17 cellular contexts compared by ENCODE assay signal in genomic region chr15:28957606-28958498, GRCh38.
A peak's percentile ranks its signal among the peaks of the same experiment; 100 is the strongest.
DNase-seq lines count a peak whose midpoint lies in the region; ATAC-seq lines count a peak whose summit lies in the region.
"Had no signal": no experiment of that assay in that cellular context is flagged by ENCODE, and none has a peak within 500 bp of the region (broad histone marks: within the 10 kb centered on the region; RNA-seq: fewer than 3 reads in every experiment).

No MANE protein-coding gene starts in this region.

- WGBS in right cardiac atrium, result 88% methylated on average over 18 of the region's 18 CpGs
- WGBS in aorta, 2 donors, result 89 to 90% methylated on average over 18 of the region's 18 CpGs

- H3K4me1 Mint-ChIP-seq in activated T-helper 17 cell treated with anti-CD3 and anti-CD28 coated beads, Interleukin-2, amount 50 U/mL, for 72 hours, result peaks cover 20% of the 10 kb centered on the region
- peaks cover 10 to 79% (median 70%) of the 10 kb centered on the region in 7 donors for H3K4me1 Mint-ChIP-seq in naive thymus-derived CD4-positive, alpha-beta T cell
- H3K4me1 Mint-ChIP-seq: IgD-negative memory B cell had no signal

- peaks cover 0 to 6% (median 0%) of the 10 kb centered on the region in 3 experiments for H3K36me3 ChIP-seq in naive thymus-derived CD4-positive, alpha-beta T cell (ENCODE audit: control insufficient read depth in 2 of 3, insufficient read depth in 3 of 3, low read length in 3 of 3)
- H3K36me3 ChIP-seq in aorta (ENCODE audit: control insufficient read depth in 1 of 2, insufficient read depth in 2 of 2, low read length in 1 of 2), result no peaks in the 10 kb centered on the region

- H3K9me3 ChIP-seq in right cardiac atrium (ENCODE audit: control insufficient read depth, low read length) (no peaks in the 10 kb centered on the region), aorta (ENCODE audit: control insufficient read depth, low read length) (no peaks in the 10 kb centered on the region)
- H3K9me3 ChIP-seq in naive thymus-derived CD4-positive, alpha-beta T cell (ENCODE audit: control insufficient read depth in 2 of 3, low read length in 3 of 3), result no peaks in the 10 kb centered on the region
- H3K9me3 ChIP-seq: A549 had no signal

- H3K27ac Mint-ChIP-seq in activated T-helper 17 cell treated with anti-CD3 and anti-CD28 coated beads, Interleukin-2, amount 50 U/mL, for 72 hours, result peak overlapping the region; percentile 13
- peak overlapping the region in 7 of 9 donors; percentile 43 to 85 (median 72) for H3K27ac Mint-ChIP-seq in naive thymus-derived CD4-positive, alpha-beta T cell

- no peaks in the 10 kb centered on the region for H3K36me3 Mint-ChIP-seq in activated T-helper 17 cell treated with anti-CD3 and anti-CD28 coated beads, Interleukin-2, amount 50 U/mL, for 72 hours (ENCODE audit: low read depth)
- peaks cover 0 to 17% (median 6%) of the 10 kb centered on the region in 5 donors for H3K36me3 Mint-ChIP-seq in naive thymus-derived CD4-positive, alpha-beta T cell
- H3K36me3 Mint-ChIP-seq: IgD-negative memory B cell had no signal

- H3K27me3 ChIP-seq in right cardiac atrium (ENCODE audit: control insufficient read depth, insufficient read depth), result no peaks in the 10 kb centered on the region
- H3K27me3 ChIP-seq in naive thymus-derived CD4-positive, alpha-beta T cell (ENCODE audit: control insufficient read depth in 2 of 2, insufficient read depth in 2 of 2, low read length in 2 of 2), result no peaks in the 10 kb centered on the region
- H3K27me3 ChIP-seq in aorta (ENCODE audit: control insufficient read depth in 1 of 2, insufficient read depth in 2 of 2, low read length in 1 of 2), result no peaks in the 10 kb centered on the region

- H3K4me3 Mint-ChIP-seq in activated T-helper 17 cell treated with anti-CD3 and anti-CD28 coated beads, Interleukin-2, amount 50 U/mL, for 72 hours, result no peak overlapping the region
- peak overlapping the region in 1 of 10 donors; percentile 25 for H3K4me3 Mint-ChIP-seq in naive thymus-derived CD4-positive, alpha-beta T cell
- H3K4me3 Mint-ChIP-seq: IgD-negative memory B cell had no signal

- no peak overlapping the region for H3K27ac ChIP-seq in right cardiac atrium (ENCODE audit: low read length)
- H3K27ac ChIP-seq in naive thymus-derived CD4-positive, alpha-beta T cell (ENCODE audit: low read depth, low read length), result no peak overlapping the region
- no peak overlapping the region for H3K27ac ChIP-seq in aorta (ENCODE audit: low read depth in 1 of 2, low read length in 2 of 2)
- H3K27ac ChIP-seq: A549, GM23248, PC-9 had no signal

- ATAC-seq in right cardiac atrium, result no peak
- no peak for ATAC-seq in activated T-helper 17 cell treated with anti-CD3 and anti-CD28 coated beads, Interleukin-2, amount 50 U/mL, for 72 hours (replicated peaks)
- ATAC-seq in naive thymus-derived CD4-positive, alpha-beta T cell, result no peak
- no peak for ATAC-seq in aorta (ENCODE audit: low FRiP score)
- ATAC-seq in GM21360 (IDR thresholded peaks at IDR 0.05; ENCODE audit: unreplicated experiment), result no peak
- ATAC-seq: A549, HCT116 had no signal

- no peaks in the 10 kb centered on the region for H3K27me3 Mint-ChIP-seq in activated T-helper 17 cell treated with anti-CD3 and anti-CD28 coated beads, Interleukin-2, amount 50 U/mL, for 72 hours
- no peaks in the 10 kb centered on the region for H3K27me3 Mint-ChIP-seq in naive thymus-derived CD4-positive, alpha-beta T cell

- CTCF ChIA-PET in naive thymus-derived CD4-positive, alpha-beta T cell (lab: Charles Lee), result no interaction called here

- H3K9me3 Mint-ChIP-seq in activated T-helper 17 cell treated with anti-CD3 and anti-CD28 coated beads, Interleukin-2, amount 50 U/mL, for 72 hours, result no peaks in the 10 kb centered on the region
- peaks cover 0 to 2% (median 0%) of the 10 kb centered on the region in 11 donors for H3K9me3 Mint-ChIP-seq in naive thymus-derived CD4-positive, alpha-beta T cell

- peak; percentile 39 for DNase-seq in cardiac septum (ENCODE audit: low spot score)
- no peak for DNase-seq in right cardiac atrium
- DNase-seq in naive thymus-derived CD4-positive, alpha-beta T cell, result no peak
- DNase-seq in aorta, result peak; percentile 24 to 62
- no peak for DNase-seq in NCI-H2107 treated with DMSO at 0.1 percent for 48 hours (lab: John Stamatoyannopoulos, UW; ENCODE audit: unreplicated experiment)
- no peak for DNase-seq in GDM1 (lab: John Stamatoyannopoulos, UW)
- DNase-seq: DMS79, GM23248, NCI-H1092, NCI-H1694 treated with DMSO at 0.1 percent for 48 hours, NCI-H446, PC-9 had no signal

- intact Hi-C loops in cardiac septum (cut with DNase I), result no loop called here
- intact Hi-C loops in right cardiac atrium (cut with DNase I), result no loop called here
- intact Hi-C loops in naive thymus-derived CD4-positive, alpha-beta T cell (cut with micrococcal nuclease), result no loop called here
- intact Hi-C loops in aorta (cut with DNase I), result no loop called here

- POLR2A ChIA-PET in naive thymus-derived CD4-positive, alpha-beta T cell (lab: Charles Lee), result interaction anchor here (1.1 kb wide), 1 partner anchor 16 kb away, joined by 3 read pairs; no protein-coding TSS in a partner anchor

- H3K4me1 ChIP-seq in right cardiac atrium (ENCODE audit: control insufficient read depth, insufficient read depth, low read length) (no peaks in the 10 kb centered on the region), aorta (ENCODE audit: control insufficient read depth in 1 of 2, insufficient read depth in 2 of 2, low read length in 2 of 2) (no peaks in the 10 kb centered on the region)
- H3K4me1 ChIP-seq in naive thymus-derived CD4-positive, alpha-beta T cell (ENCODE audit: control insufficient read depth in 2 of 2, insufficient read depth in 2 of 2, low read length in 2 of 2), result peaks cover 22 to 31% of the 10 kb centered on the region in 2 donors

- H3K4me3 ChIP-seq in right cardiac atrium (ENCODE audit: low read length), result no peak overlapping the region
- no peak overlapping the region for H3K4me3 ChIP-seq in naive thymus-derived CD4-positive, alpha-beta T cell (ENCODE audit: low read length)
- H3K4me3 ChIP-seq in aorta (ENCODE audit: low read length in 2 of 2), result no peak overlapping the region
- H3K4me3 ChIP-seq: A549, GM23248, PC-9 had no signal

Comparison
In these comparisons a context has a peak if more than half of its experiments do, and no peak if none do; other contexts are left out.
1. DNase-seq: peak in cardiac septum (single experiment) and aorta (2 of 2); none in right cardiac atrium (0 of 3), naive thymus-derived CD4-positive, alpha-beta T cell (0 of 9), NCI-H2107 treated with DMSO at 0.1 percent for 48 hours (single experiment) and GDM1 (single experiment).